In genomic region chr1:3176028-3176427, GRCh38 we compare ENCODE assay signal across 18 cellular contexts.
DNase-seq lines count a peak whose midpoint lies in the region; ATAC-seq and TF ChIP-seq lines count a peak whose summit lies in the region.
"Had no signal": no experiment of that assay in that cellular context is flagged by ENCODE, and none has a peak within 500 bp of the region (broad histone marks: within the 10 kb centered on the region; RNA-seq: fewer than 3 reads in every experiment).

No MANE protein-coding gene starts in this region.

- H3K9me3 ChIP-seq in HEK293 (ENCODE audit: control insufficient read depth, insufficient read depth, low read depth, low read length) (no peaks in the 10 kb centered on the region), ascending aorta (no peaks in the 10 kb centered on the region), tibial artery (no peaks in the 10 kb centered on the region)
- H3K9me3 ChIP-seq: BE2C; BLaER1 treated with 17β-estradiol and CSF1 and Interleukin-3, amounts not matched to agents 10 nM and 100 nM; HAP-1 had no signal

- H3K4me1 ChIP-seq in HEK293 (ENCODE audit: control insufficient read depth, insufficient read depth, low read length): peaks cover under 1% of the 10 kb centered on the region; the same call in 1 of the 2 replicates
- peaks cover 20 to 50% of the 10 kb centered on the region in 2 donors for H3K4me1 ChIP-seq in ascending aorta
- H3K4me1 ChIP-seq in tibial artery: peaks cover 6 to 51% (median 47%) of the 10 kb centered on the region in 4 donors
- H3K4me1 ChIP-seq: BE2C, HAP-1 had no signal

- POLR2A ChIA-PET in HEK293 (lab: Yijun Ruan, JAX): no interaction called here

- H3K27me3 ChIP-seq in ascending aorta: no peaks in the 10 kb centered on the region
- H3K27me3 ChIP-seq in tibial artery: no peaks in the 10 kb centered on the region
- H3K27me3 ChIP-seq: BE2C had no signal

- intact Hi-C loops in ascending aorta (cut with DNase I) (no loop called here), tibial artery (cut with DNase I; ENCODE audit: low total_unique reads) (no loop called here)

- CTCF ChIA-PET in HEK293 (lab: Yijun Ruan, JAX): no interaction called here

- no peak for TF ChIP-seq CTCF in HEK293 (tag by site-specific recombination; IDR thresholded peaks at IDR 0.05)
- no peak for TF ChIP-seq CTCF in ascending aorta (IDR thresholded peaks at IDR 0.05)
- no peak for TF ChIP-seq CTCF in tibial artery (IDR thresholded peaks at IDR 0.05)

- DNase-seq in ascending aorta (ENCODE audit: low spot score in 2 of 2): no peak
- DNase-seq in tibial artery: no peak
- no peak for DNase-seq in NAMALWA (ENCODE audit: low spot score)
- DNase-seq in AML-193 (lab: John Stamatoyannopoulos, UW): no peak
- DNase-seq: BE2C; CD4-positive, alpha-beta T cell; CD8-positive, alpha-beta memory T cell; DMS 273 treated with DMSO at 0.1 percent for 48 hours; DMS79; EL; GDM1; GOT3 had no signal

- no peak overlapping the region for H3K4me3 ChIP-seq in HEK293 (ENCODE audit: low read depth, low read length)
- no peak overlapping the region for H3K4me3 ChIP-seq in ascending aorta
- no peak overlapping the region for H3K4me3 ChIP-seq in tibial artery
- H3K4me3 ChIP-seq: BLaER1 treated with 17β-estradiol and CSF1 and Interleukin-3, amounts not matched to agents 10 nM and 100 nM; GM12878; HAP-1 had no signal

- H3K27ac ChIP-seq in HEK293 (ENCODE audit: extremely low read depth, low read depth, low read length) (no peak overlapping the region), ascending aorta (peak overlapping the region; percentile 91 to 93), tibial artery (peak overlapping the region; percentile 88)
- H3K27ac ChIP-seq: 22Rv1; BLaER1 treated with 17β-estradiol and CSF1 and Interleukin-3, amounts not matched to agents 10 nM and 100 nM had no signal

- no peak for ATAC-seq in GM18861 (IDR thresholded peaks at IDR 0.05; ENCODE audit: unreplicated experiment)
- ATAC-seq: GM12878 had no signal

- H3K36me3 ChIP-seq in HEK293 (ENCODE audit: control insufficient read depth in 2 of 2, insufficient read depth in 1 of 2, low read length in 2 of 2): peaks cover 0 to 4% of the 10 kb centered on the region in 2 experiments; a peak in 2 of 3 replicates
- no peaks in the 10 kb centered on the region for H3K36me3 ChIP-seq in ascending aorta
- H3K36me3 ChIP-seq in tibial artery: peaks cover 0 to 4% (median 0%) of the 10 kb centered on the region in 3 donors
- H3K36me3 ChIP-seq: BE2C; BLaER1 treated with 17β-estradiol and CSF1 and Interleukin-3, amounts not matched to agents 10 nM and 100 nM; HAP-1 had no signal

TF ChIP-seq in HEK293, 187 proteins besides CTCF, POLR2A, EP300 and RAD21:
- TF ChIP-seq ZNF366 (tag by site-specific recombination; conservative IDR thresholded peaks at IDR 0.05) (peak; percentile 90), ZNF140 (tag by site-specific recombination; IDR thresholded peaks at IDR 0.05) (no peak), ZBTB17 (tag by site-specific recombination; IDR thresholded peaks at IDR 0.05) (peak; percentile 85), ZNF677 (tag by site-specific recombination; IDR thresholded peaks at IDR 0.05) (no peak)
